1 cellular context compared by ENCODE assay signal in the genomic region with DNA sequence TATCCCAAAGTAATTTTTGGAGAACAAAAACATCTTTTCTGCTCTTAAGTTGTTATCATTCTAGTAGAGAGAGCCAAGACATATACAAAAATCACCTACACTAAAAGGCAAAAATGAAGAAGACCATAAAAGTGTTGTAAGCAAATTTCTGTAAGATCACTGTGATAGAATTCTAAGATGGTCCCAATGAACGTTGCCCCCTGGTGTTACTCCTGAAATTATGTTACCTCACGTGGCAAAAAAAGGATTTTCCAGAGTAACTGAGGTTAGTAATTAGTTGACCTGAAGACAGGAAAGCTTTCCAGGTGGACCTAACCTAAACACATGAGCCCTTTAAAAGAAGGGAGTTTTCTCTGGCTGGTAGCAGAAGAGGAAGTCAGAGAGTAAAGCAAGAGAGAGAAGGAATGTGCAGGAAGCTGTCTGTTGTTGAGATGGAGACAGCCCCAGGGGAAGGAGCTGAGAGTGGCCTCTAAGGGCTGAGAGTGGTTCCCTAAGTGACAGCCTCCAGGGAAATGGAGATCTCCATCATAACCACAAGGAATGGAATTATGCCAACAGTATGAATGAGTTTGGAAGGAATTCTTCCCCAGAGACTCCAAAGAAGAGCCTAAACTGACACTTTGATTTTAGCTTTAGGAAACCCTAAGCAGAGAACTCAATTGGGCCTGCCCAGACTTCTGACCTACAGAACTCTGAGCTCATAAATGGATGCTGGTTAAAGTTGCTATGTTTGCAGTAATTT.
TF ChIP-seq lines count a peak whose summit lies in the region.

No MANE protein-coding gene starts in this region.

TF ChIP-seq in GM23338, 12 proteins besides CTCF, POLR2A, EP300 and RAD21 (continued from another document):
- TF ChIP-seq, protein P1, sequence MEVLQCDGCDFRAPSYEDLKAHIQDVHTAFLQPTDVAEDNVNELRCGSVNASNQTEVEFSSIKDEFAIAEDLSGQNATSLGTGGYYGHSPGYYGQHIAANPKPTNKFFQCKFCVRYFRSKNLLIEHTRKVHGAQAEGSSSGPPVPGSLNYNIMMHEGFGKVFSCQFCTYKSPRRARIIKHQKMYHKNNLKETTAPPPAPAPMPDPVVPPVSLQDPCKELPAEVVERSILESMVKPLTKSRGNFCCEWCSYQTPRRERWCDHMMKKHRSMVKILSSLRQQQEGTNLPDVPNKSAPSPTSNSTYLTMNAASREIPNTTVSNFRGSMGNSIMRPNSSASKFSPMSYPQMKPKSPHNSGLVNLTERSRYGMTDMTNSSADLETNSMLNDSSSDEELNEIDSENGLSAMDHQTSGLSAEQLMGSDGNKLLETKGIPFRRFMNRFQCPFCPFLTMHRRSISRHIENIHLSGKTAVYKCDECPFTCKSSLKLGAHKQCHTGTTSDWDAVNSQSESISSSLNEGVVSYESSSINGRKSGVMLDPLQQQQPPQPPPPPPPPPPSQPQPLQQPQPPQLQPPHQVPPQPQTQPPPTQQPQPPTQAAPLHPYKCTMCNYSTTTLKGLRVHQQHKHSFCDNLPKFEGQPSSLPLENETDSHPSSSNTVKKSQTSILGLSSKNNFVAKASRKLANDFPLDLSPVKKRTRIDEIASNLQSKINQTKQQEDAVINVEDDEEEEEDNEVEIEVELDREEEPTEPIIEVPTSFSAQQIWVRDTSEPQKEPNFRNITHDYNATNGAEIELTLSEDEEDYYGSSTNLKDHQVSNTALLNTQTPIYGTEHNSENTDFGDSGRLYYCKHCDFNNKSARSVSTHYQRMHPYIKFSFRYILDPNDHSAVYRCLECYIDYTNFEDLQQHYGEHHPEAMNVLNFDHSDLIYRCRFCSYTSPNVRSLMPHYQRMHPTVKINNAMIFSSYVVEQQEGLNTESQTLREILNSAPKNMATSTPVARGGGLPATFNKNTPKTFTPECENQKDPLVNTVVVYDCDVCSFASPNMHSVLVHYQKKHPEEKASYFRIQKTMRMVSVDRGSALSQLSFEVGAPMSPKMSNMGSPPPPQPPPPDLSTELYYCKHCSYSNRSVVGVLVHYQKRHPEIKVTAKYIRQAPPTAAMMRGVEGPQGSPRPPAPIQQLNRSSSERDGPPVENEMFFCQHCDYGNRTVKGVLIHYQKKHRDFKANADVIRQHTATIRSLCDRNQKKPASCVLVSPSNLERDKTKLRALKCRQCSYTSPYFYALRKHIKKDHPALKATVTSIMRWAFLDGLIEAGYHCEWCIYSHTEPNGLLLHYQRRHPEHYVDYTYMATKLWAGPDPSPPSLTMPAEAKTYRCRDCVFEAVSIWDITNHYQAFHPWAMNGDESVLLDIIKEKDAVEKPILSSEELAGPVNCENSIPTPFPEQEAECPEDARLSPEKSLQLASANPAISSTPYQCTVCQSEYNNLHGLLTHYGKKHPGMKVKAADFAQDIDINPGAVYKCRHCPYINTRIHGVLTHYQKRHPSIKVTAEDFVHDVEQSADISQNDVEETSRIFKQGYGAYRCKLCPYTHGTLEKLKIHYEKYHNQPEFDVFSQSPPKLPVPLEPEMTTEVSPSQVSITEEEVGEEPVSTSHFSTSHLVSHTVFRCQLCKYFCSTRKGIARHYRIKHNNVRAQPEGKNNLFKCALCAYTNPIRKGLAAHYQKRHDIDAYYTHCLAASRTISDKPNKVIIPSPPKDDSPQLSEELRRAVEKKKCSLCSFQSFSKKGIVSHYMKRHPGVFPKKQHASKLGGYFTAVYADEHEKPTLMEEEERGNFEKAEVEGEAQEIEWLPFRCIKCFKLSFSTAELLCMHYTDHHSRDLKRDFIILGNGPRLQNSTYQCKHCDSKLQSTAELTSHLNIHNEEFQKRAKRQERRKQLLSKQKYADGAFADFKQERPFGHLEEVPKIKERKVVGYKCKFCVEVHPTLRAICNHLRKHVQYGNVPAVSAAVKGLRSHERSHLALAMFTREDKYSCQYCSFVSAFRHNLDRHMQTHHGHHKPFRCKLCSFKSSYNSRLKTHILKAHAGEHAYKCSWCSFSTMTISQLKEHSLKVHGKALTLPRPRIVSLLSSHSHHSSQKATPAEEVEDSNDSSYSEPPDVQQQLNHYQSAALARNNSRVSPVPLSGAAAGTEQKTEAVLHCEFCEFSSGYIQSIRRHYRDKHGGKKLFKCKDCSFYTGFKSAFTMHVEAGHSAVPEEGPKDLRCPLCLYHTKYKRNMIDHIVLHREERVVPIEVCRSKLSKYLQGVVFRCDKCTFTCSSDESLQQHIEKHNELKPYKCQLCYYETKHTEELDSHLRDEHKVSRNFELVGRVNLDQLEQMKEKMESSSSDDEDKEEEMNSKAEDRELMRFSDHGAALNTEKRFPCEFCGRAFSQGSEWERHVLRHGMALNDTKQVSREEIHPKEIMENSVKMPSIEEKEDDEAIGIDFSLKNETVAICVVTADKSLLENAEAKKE (CRISPR knock-in tag; IDR thresholded peaks at IDR 0.05) = no peak
TF ChIP-seq in GM23338: peak in this region for 0.
